In the genomic region with DNA sequence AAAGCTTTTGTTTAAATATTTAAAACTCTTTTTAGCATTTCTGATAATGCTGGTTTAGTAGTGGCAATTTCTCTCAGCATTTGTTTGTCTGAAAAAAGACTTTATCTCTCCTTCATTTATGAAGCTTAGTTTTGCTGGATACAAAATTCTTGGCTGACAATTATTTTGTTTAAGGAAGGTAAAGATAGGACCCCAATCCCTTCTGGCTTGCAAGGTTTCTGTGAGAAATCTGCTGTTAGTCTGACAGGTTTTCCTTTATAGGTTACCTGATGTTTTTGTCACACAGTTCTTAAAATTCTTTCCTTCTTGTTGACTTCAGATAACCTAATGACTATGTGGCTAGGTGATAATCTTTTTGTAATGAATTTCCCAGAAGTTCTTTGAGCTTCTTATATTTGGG, we compare ENCODE assay signal across 17 cellular contexts. TPM values are rescaled to one million over a fixed set of nuclear protein-coding genes. Genes with fewer than 3 reads are reported as not detected.
DNase-seq lines count a peak whose midpoint lies in the region; ATAC-seq and TF ChIP-seq lines count a peak whose summit lies in the region.
"Not testable (repeated sequence)": the region's sequence is repeated elsewhere in the genome, so short reads cannot be mapped to it uniquely, and the experiment has no call there.
"Had no signal": no experiment of that assay in that cellular context is flagged by ENCODE, and none has a peak within 500 bp of the region (broad histone marks: within the 10 kb centered on the region; RNA-seq: fewer than 3 reads in every experiment).

No MANE protein-coding gene starts in this region.

- not testable (repeated sequence) for H3K4me1 ChIP-seq in HEK293 (ENCODE audit: control insufficient read depth, insufficient read depth, low read length); endodermal cell (ENCODE audit: control insufficient read depth, insufficient read depth, low read length)

- TF ChIP-seq CTCF in HEK293 (tag by site-specific recombination; IDR thresholded peaks at IDR 0.05); WTC11 (IDR thresholded peaks at IDR 0.05); endodermal cell (conservative IDR thresholded peaks at IDR 0.05): not testable (repeated sequence)

- not testable (repeated sequence) for H3K36me3 ChIP-seq in HEK293 (ENCODE audit: control insufficient read depth in 2 of 2, insufficient read depth in 1 of 2, low read length in 2 of 2); endodermal cell (ENCODE audit: control insufficient read depth, insufficient read depth, low read length)

- H3K27ac Mint-ChIP-seq in WTC11, endodermal cell: not testable (repeated sequence)

- H3K9ac ChIP-seq in endodermal cell (ENCODE audit: extremely low read depth, low read length, poor library complexity, severe bottlenecking): not testable (repeated sequence)

- H3K27me3 ChIP-seq in endodermal cell (ENCODE audit: control insufficient read depth, insufficient read depth, low read length, poor library complexity, severe bottlenecking): not testable (repeated sequence)

- not testable (repeated sequence) for H3K4me3 Mint-ChIP-seq in WTC11, endodermal cell

- not testable (repeated sequence) for H3K27ac ChIP-seq in HEK293 (ENCODE audit: extremely low read depth, low read depth, low read length); endodermal cell (ENCODE audit: low read depth, low read length)

- not testable (repeated sequence) for H3K4me3 ChIP-seq in HEK293 (ENCODE audit: low read depth, low read length)
- peak overlapping the region; percentile 24 for H3K4me3 ChIP-seq in endodermal cell (ENCODE audit: low read length)

- not testable (repeated sequence) for ATAC-seq in WTC11

- POLR2A ChIA-PET in HEK293 (lab: Yijun Ruan, JAX); WTC11 (lab: Charles Lee): not testable (repeated sequence)

- CTCF ChIA-PET in HEK293 (lab: Yijun Ruan, JAX): interaction anchor here (0.7 kb wide), 1 partner anchor 298 kb away, joined by 4 read pairs; no protein-coding TSS in a partner anchor
- CTCF ChIA-PET in WTC11 (lab: Charles Lee): not testable (repeated sequence)

- not testable (repeated sequence) for H3K27me3 Mint-ChIP-seq in WTC11 (ENCODE audit: low read depth); endodermal cell (ENCODE audit: insufficient read depth)

- not testable (repeated sequence) for DNase-seq in WTC11 (ENCODE audit: low spot score); endodermal cell

- H3K9me3 Mint-ChIP-seq in WTC11 (peaks cover 50% of the 10 kb centered on the region), endodermal cell (peaks cover 54% of the 10 kb centered on the region)

- peaks cover 26% of the 10 kb centered on the region for H3K4me1 Mint-ChIP-seq in WTC11
- H3K4me1 Mint-ChIP-seq in endodermal cell: not testable (repeated sequence)

- peaks cover 25% of the 10 kb centered on the region for H3K36me3 Mint-ChIP-seq in WTC11
- H3K36me3 Mint-ChIP-seq in endodermal cell (ENCODE audit: low read depth): not testable (repeated sequence)

- not testable (repeated sequence) for H3K9me3 ChIP-seq in HEK293 (ENCODE audit: control insufficient read depth, insufficient read depth, low read depth, low read length)
- H3K9me3 ChIP-seq in endodermal cell (ENCODE audit: control insufficient read depth, low read length): peaks cover 55% of the 10 kb centered on the region

TF ChIP-seq in HEK293, 187 proteins besides CTCF, POLR2A, EP300 and RAD21:
- peak; percentile 91 for TF ChIP-seq SETDB1 (IDR thresholded peaks at IDR 0.05; ENCODE audit: insufficient read length, low read length)

TF ChIP-seq in WTC11, 78 proteins besides CTCF, POLR2A, EP300 and RAD21:
- TF ChIP-seq ZNF317 (CRISPR knock-in tag; IDR thresholded peaks at IDR 0.05; ENCODE audit: borderline replicate concordance, low read depth): 0 out of 2 replicates have a peak, but pooled peaks have one; percentile 34

RNA-seq across cellular contexts. Expression of gene CXCR2, which starts 3.5 kb away (rescaled TPM):
- total RNA-seq in WTC11 (2021) (0.34 to 0.96 TPM (median 0.87 TPM) in 3 replicates), endodermal cell (not detected)
- not detected for polyA plus RNA-seq in endodermal cell (2013, experiment 1 of 2)
- not detected for polyA plus RNA-seq in endodermal cell (2013, experiment 2 of 2)
- total RNA-seq: A172; A673; B cell; Caco-2; Calu3; CD4-positive, alpha-beta memory T cell; CD4-positive, alpha-beta T cell; CD4-positive, CD25-positive, alpha-beta regulatory T cell; CD8-positive, alpha-beta memory T cell; CD8-positive, alpha-beta T cell; Daoy had no signal
- polyA plus RNA-seq: AG04450; BJ; CD4-positive, alpha-beta memory T cell; CD4-positive, CD25-positive, alpha-beta regulatory T cell had no signal

RNA-seq across cellular contexts. Expression of gene CXCR1, which starts 44.5 kb away (rescaled TPM):
- total RNA-seq in WTC11 (2021): not detected in 3 replicates
- not detected for total RNA-seq in endodermal cell
- not detected for polyA plus RNA-seq in endodermal cell (2013, experiment 1 of 2)
- polyA plus RNA-seq in endodermal cell (2013, experiment 2 of 2): not detected
- total RNA-seq: A172; A673; B cell; Caco-2; Calu3; CD4-positive, alpha-beta memory T cell; CD4-positive, CD25-positive, alpha-beta regulatory T cell; CD8-positive, alpha-beta memory T cell; CD8-positive, alpha-beta T cell; Daoy had no signal
- polyA plus RNA-seq: A549; AG04450; BJ; CD4-positive, alpha-beta memory T cell had no signal

RNA-seq across cellular contexts. Expression of gene RUFY4, which starts 53.2 kb away (rescaled TPM):
- total RNA-seq in WTC11 (2021) (0.31 to 0.64 TPM (median 0.57 TPM) in 3 replicates), endodermal cell (under 1 TPM in 1 of 2 donors, not detected in 1; 0.35 TPM)
- not detected for polyA plus RNA-seq in endodermal cell (2013, experiment 1 of 2)
- not detected for polyA plus RNA-seq in endodermal cell (2013, experiment 2 of 2)
- total RNA-seq: A172; B cell; Caco-2; CD8-positive, alpha-beta memory T cell; Daoy had no signal
- polyA plus RNA-seq: AG04450; BJ; CD8-positive, alpha-beta memory T cell had no signal
